13 cellular contexts compared by ENCODE assay signal in genomic region chr12:94718114-94718513, GRCh38.
A peak's percentile ranks its signal among the peaks of the same experiment; 100 is the strongest.
DNase-seq lines count a peak whose midpoint lies in the region; ATAC-seq and TF ChIP-seq lines count a peak whose summit lies in the region.
"Had no signal": no experiment of that assay in that cellular context is flagged by ENCODE, and none has a peak within 500 bp of the region (broad histone marks: within the 10 kb centered on the region; RNA-seq: fewer than 3 reads in every experiment).

No MANE protein-coding gene starts in this region.

- ATAC-seq in HG03354 (IDR thresholded peaks at IDR 0.05; ENCODE audit: poor library complexity, severe bottlenecking, unreplicated experiment) = no peak
- no peak for ATAC-seq in stimulated activated effector memory CD8-positive, alpha-beta T cell treated with anti-CD3 and anti-CD28 coated beads, Interleukin-12 subunit alpha, Interleukin-12 subunit beta, amount 100 ng/mL, for 72 hours
- ATAC-seq: gastroesophageal sphincter had no signal

- H3K4me1 ChIP-seq in OCI-LY7 (ENCODE audit: insufficient read depth, low read length, poor library complexity, severe bottlenecking) = peaks cover 45% of the 10 kb centered on the region

- no peaks in the 10 kb centered on the region for H3K4me1 Mint-ChIP-seq in stimulated activated effector memory CD8-positive, alpha-beta T cell treated with anti-CD3 and anti-CD28 coated beads, Interleukin-12 subunit alpha, Interleukin-12 subunit beta, amount 100 ng/mL, for 72 hours

- H3K9me3 Mint-ChIP-seq in stimulated activated effector memory CD8-positive, alpha-beta T cell treated with anti-CD3 and anti-CD28 coated beads, Interleukin-12 subunit alpha, Interleukin-12 subunit beta, amount 100 ng/mL, for 72 hours = no peaks in the 10 kb centered on the region

- no TSS peak for BruUV-seq in OCI-LY7 (replicated peaks; lab: Mats Ljungman, UMichigan)

- no peak overlapping the region for H3K4me3 Mint-ChIP-seq in stimulated activated effector memory CD8-positive, alpha-beta T cell treated with anti-CD3 and anti-CD28 coated beads, Interleukin-12 subunit alpha, Interleukin-12 subunit beta, amount 100 ng/mL, for 72 hours

- no peak overlapping the region for H3K27ac Mint-ChIP-seq in stimulated activated effector memory CD8-positive, alpha-beta T cell treated with anti-CD3 and anti-CD28 coated beads, Interleukin-12 subunit alpha, Interleukin-12 subunit beta, amount 100 ng/mL, for 72 hours

- TF ChIP-seq CTCF in OCI-LY7 (conservative IDR thresholded peaks at IDR 0.05; ENCODE audit: low read length) (no peak), GM10266 (IDR thresholded peaks at IDR 0.05; ENCODE audit: control insufficient read depth, insufficient read depth, low read depth, missing control alignments) (no peak)

- H2AFZ ChIP-seq in OCI-LY7 (ENCODE audit: low read length) = no peak overlapping the region

- no peak overlapping the region for H3K27ac ChIP-seq in OCI-LY7 (ENCODE audit: low read depth, low read length, poor library complexity, severe bottlenecking)
- H3K27ac ChIP-seq: gastroesophageal sphincter had no signal

- CTCF ChIA-PET in OCI-LY7 (lab: Charles Lee; ENCODE audit: unreplicated experiment) = interaction anchor here (1.2 kb wide), 1 partner anchor 10 kb away, joined by 3 read pairs; no protein-coding TSS in a partner anchor

- H3K9me3 ChIP-seq in OCI-LY7 (ENCODE audit: low read length) = no peaks in the 10 kb centered on the region
- H3K9me3 ChIP-seq: BLaER1 treated with 17β-estradiol and CSF1 and Interleukin-3, amounts not matched to agents 10 nM and 100 nM; gastroesophageal sphincter; sigmoid colon had no signal

- intact Hi-C loops in OCI-LY7 (cut with micrococcal nuclease; ENCODE audit: unreplicated experiment) = no loop called here

- no peaks in the 10 kb centered on the region for H3K79me2 ChIP-seq in OCI-LY7 (ENCODE audit: insufficient read depth, low read depth, low read length)

- no peaks in the 10 kb centered on the region for H4K20me1 ChIP-seq in OCI-LY7 (ENCODE audit: insufficient read depth, low read length)
- H4K20me1 ChIP-seq: BLaER1 treated with 17β-estradiol and CSF1 and Interleukin-3, amounts not matched to agents 10 nM and 100 nM had no signal

- no peak overlapping the region for H3K4me3 ChIP-seq in OCI-LY7 (ENCODE audit: low read depth, low read length, poor library complexity, severe bottlenecking)
- H3K4me3 ChIP-seq: BLaER1 treated with 17β-estradiol and CSF1 and Interleukin-3, amounts not matched to agents 10 nM and 100 nM; gastroesophageal sphincter; sigmoid colon had no signal

- POLR2A ChIA-PET in OCI-LY7 (lab: Charles Lee) = interaction anchor here (0.5 to 2.8 kb wide), 7 partner anchors 8 to 99 kb away, joined by 3 to 10 read pairs (median 4); no protein-coding TSS in a partner anchor

- no peaks in the 10 kb centered on the region for H3K36me3 ChIP-seq in OCI-LY7 (ENCODE audit: insufficient read depth, low read length)
- H3K36me3 ChIP-seq: BLaER1 treated with 17β-estradiol and CSF1 and Interleukin-3, amounts not matched to agents 10 nM and 100 nM; gastroesophageal sphincter; sigmoid colon had no signal

- H3K9me2 ChIP-seq in OCI-LY7 (ENCODE audit: insufficient read depth, low read length) = no peaks in the 10 kb centered on the region

- DNase-seq in DMS53 (lab: John Stamatoyannopoulos, UW) (peak; percentile 85), H4 (ENCODE audit: low spot score) (peak; percentile 59), OCI-LY7 (ENCODE audit: low spot score) (peak; percentile 23), glomerular visceral epithelial cell (ENCODE audit: extremely low spot score) (peak; percentile 15), NCI-H146 (lab: John Stamatoyannopoulos, UW) (no peak), GM10266 (ENCODE audit: extremely low spot score) (no peak)
- DNase-seq in stimulated activated effector memory CD8-positive, alpha-beta T cell treated with anti-CD3 and anti-CD28 coated beads, Interleukin-12 subunit alpha, Interleukin-12 subunit beta, amount 100 ng/mL, for 72 hours (ENCODE audit: low spot score in 2 of 2) = no peak
- DNase-seq: activated T-cell treated with anti-CD3 and anti-CD28 coated beads for 4 hours, NCI-H69, sigmoid colon had no signal

- no peaks in the 10 kb centered on the region for H3K36me3 Mint-ChIP-seq in stimulated activated effector memory CD8-positive, alpha-beta T cell treated with anti-CD3 and anti-CD28 coated beads, Interleukin-12 subunit alpha, Interleukin-12 subunit beta, amount 100 ng/mL, for 72 hours

- 0 out of 2 replicates have a peak overlapping the region, but pooled peaks have one; percentile 4 for H3K4me2 ChIP-seq in OCI-LY7 (ENCODE audit: low read length)

Comparison
In these comparisons a context has a peak if more than half of its experiments do, and no peak if none do; other contexts are left out.
1. DNase-seq: peak in DMS53 (single experiment), H4 (single experiment), OCI-LY7 (single experiment) and glomerular visceral epithelial cell (single experiment); none in NCI-H146 (single experiment), GM10266 (single experiment) and stimulated activated effector memory CD8-positive, alpha-beta T cell treated with anti-CD3 and anti-CD28 coated beads, Interleukin-12 subunit alpha, Interleukin-12 subunit beta, amount 100 ng/mL, for 72 hours (0 of 2).